In genomic region chr18:62449490-62450104, GRCh38 we compare ENCODE assay signal across 14 cellular contexts.
"Had no signal": no experiment of that assay in that cellular context is flagged by ENCODE, and none has a peak within 500 bp of the region (broad histone marks: within the 10 kb centered on the region; RNA-seq: fewer than 3 reads in every experiment).

No MANE protein-coding gene starts in this region.

- H3K4me1 ChIP-seq: sigmoid colon had no signal

- H3K4me3 Mint-ChIP-seq: naive thymus-derived CD4-positive, alpha-beta T cell had no signal

- H3K27me3 ChIP-seq: neutrophil, sigmoid colon had no signal

- H3K36me3 ChIP-seq: neutrophil, sigmoid colon, stomach had no signal

- H3K27ac ChIP-seq: sigmoid colon, stomach had no signal

- H3K4me3 ChIP-seq: lung, sigmoid colon, stomach had no signal

- DNase-seq: cerebellar nuclear complex; dermis blood vessel endothelial cell; kidney; left cardiac atrium; left ventricle myocardium superior; naive thymus-derived CD4-positive, alpha-beta T cell; sigmoid colon; small intestine; stimulated activated CD4-positive, alpha-beta T cell treated with anti-CD3 and anti-CD28 coated beads, Interleukin-12 subunit alpha, Interleukin-12 subunit beta, amount 100 ng/mL, for 4 hours; stimulated activated naive CD4-positive, alpha-beta T cell; stomach; trophoblast cell had no signal

- H3K9me3 ChIP-seq: neutrophil, sigmoid colon, stomach had no signal

- H3K27ac Mint-ChIP-seq: naive thymus-derived CD4-positive, alpha-beta T cell had no signal
